Comparison of ENCODE assay signal across 11 cellular contexts in the genomic region with DNA sequence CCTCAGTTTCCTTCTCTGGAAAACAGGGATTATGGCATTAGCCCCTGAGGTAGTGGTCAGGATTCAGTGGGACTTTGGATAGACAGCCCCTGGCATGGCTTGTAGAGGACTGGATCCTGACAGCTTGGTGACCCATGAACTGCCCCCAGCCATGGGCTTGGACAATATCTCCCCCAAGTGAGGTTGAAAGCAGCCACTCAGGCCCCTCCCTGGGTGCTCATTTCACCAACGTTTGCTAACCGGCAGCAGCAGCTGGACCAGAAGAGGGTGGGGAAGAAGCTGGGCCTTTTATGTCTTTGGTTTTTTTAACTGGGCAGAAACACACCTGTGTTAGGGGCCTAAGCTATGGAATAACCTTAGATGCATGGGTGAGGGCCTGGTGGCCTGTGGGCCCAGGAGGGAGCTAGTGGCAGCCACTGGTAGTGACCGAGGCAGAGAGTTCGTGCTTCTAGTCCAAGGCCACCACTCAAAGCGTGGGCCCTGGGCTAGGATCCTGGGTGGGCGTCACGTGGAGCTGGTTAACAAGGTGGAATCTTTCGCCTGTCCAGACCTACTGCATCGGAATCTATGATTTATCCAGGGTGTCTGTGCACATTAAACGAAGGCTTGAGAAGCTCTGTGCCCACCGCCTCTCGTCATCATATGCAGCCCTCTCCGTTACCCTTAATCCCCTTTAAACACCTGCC. TPM values are rescaled to one million over a fixed set of nuclear protein-coding genes. Genes with fewer than 3 reads are reported as not detected.
DNase-seq lines count a peak whose midpoint lies in the region; ATAC-seq and TF ChIP-seq lines count a peak whose summit lies in the region.
"Had no signal": no experiment of that assay in that cellular context is flagged by ENCODE, and none has a peak within 500 bp of the region (broad histone marks: within the 10 kb centered on the region; RNA-seq: fewer than 3 reads in every experiment).

No MANE protein-coding gene starts in this region.

- H3K4me1 Mint-ChIP-seq in CD14-positive monocyte (peaks cover 15% of the 10 kb centered on the region), IgD-negative memory B cell (peaks cover 0 to 4% (median 2%) of the 10 kb centered on the region in 3 donors)
- peaks cover 8% of the 10 kb centered on the region for H3K4me1 Mint-ChIP-seq in central memory CD8-positive, alpha-beta T cell
- peaks cover 15 to 16% of the 10 kb centered on the region in 2 donors for H3K4me1 Mint-ChIP-seq in natural killer cell treated with Interleukin-12 subunit alpha and Interleukin-12 subunit beta and Interleukin-15 and Interleukin-18, amount 100 ng/mL, for 72 hours (ENCODE audit: low read depth in 2 of 2)

- peak overlapping the region in 1 of 3 donors; percentile 95 for H3K4me3 ChIP-seq in thyroid gland (replicated peaks in 1 of 3)

- H3K9me3 Mint-ChIP-seq in CD14-positive monocyte (peaks cover 0 to 3% (median 0%) of the 10 kb centered on the region in 7 donors), IgD-negative memory B cell (no peaks in the 10 kb centered on the region)
- no peaks in the 10 kb centered on the region for H3K9me3 Mint-ChIP-seq in central memory CD8-positive, alpha-beta T cell
- H3K9me3 Mint-ChIP-seq in natural killer cell treated with Interleukin-12 subunit alpha and Interleukin-12 subunit beta and Interleukin-15 and Interleukin-18, amount 100 ng/mL, for 72 hours, result no peaks in the 10 kb centered on the region

- H3K4me3 Mint-ChIP-seq in CD14-positive monocyte (peak overlapping the region; percentile 76 to 89), IgD-negative memory B cell (peak overlapping the region; percentile 74 to 89 (median 84))
- peak overlapping the region; percentile 80 for H3K4me3 Mint-ChIP-seq in central memory CD8-positive, alpha-beta T cell
- peak overlapping the region; percentile 84 for H3K4me3 Mint-ChIP-seq in natural killer cell treated with Interleukin-12 subunit alpha and Interleukin-12 subunit beta and Interleukin-15 and Interleukin-18, amount 100 ng/mL, for 72 hours

- H3K9me3 ChIP-seq in thyroid gland, result no peaks in the 10 kb centered on the region
- H3K9me3 ChIP-seq: ascending aorta had no signal

- TF ChIP-seq POLR2A in thyroid gland (IDR thresholded peaks at IDR 0.05), result no peak

- ATAC-seq in central memory CD8-positive, alpha-beta T cell (replicated peaks; ENCODE audit: extremely low read depth, poor library complexity, severe bottlenecking), result no peak
- no peak for ATAC-seq in natural killer cell treated with Interleukin-12 subunit alpha and Interleukin-12 subunit beta and Interleukin-15 and Interleukin-18, amount 100 ng/mL, for 72 hours
- ATAC-seq in GM19023 (IDR thresholded peaks at IDR 0.05; ENCODE audit: unreplicated experiment), result no peak
- ATAC-seq: sciatic nerve had no signal

- H3K27ac ChIP-seq in thyroid gland, result no peak overlapping the region
- H3K27ac ChIP-seq: ascending aorta had no signal

- H3K27ac Mint-ChIP-seq in CD14-positive monocyte (no peak overlapping the region), IgD-negative memory B cell (peak overlapping the region in 2 of 3 donors; percentile 28 to 62)
- peak overlapping the region; percentile 38 for H3K27ac Mint-ChIP-seq in central memory CD8-positive, alpha-beta T cell (ENCODE audit: low read depth)
- H3K27ac Mint-ChIP-seq in natural killer cell treated with Interleukin-12 subunit alpha and Interleukin-12 subunit beta and Interleukin-15 and Interleukin-18, amount 100 ng/mL, for 72 hours, result peak overlapping the region; percentile 60 to 78

- H3K36me3 ChIP-seq in thyroid gland, result peaks cover 0 to 3% of the 10 kb centered on the region in 2 donors

- H3K36me3 Mint-ChIP-seq in CD14-positive monocyte (peaks cover 0 to 3% of the 10 kb centered on the region in 2 donors), IgD-negative memory B cell (peaks cover 7% of the 10 kb centered on the region)
- H3K36me3 Mint-ChIP-seq in central memory CD8-positive, alpha-beta T cell (ENCODE audit: insufficient read depth), result peaks cover 6% of the 10 kb centered on the region
- H3K36me3 Mint-ChIP-seq in natural killer cell treated with Interleukin-12 subunit alpha and Interleukin-12 subunit beta and Interleukin-15 and Interleukin-18, amount 100 ng/mL, for 72 hours, result no peaks in the 10 kb centered on the region

- DNase-seq in CD14-positive monocyte (ENCODE audit: low spot score) (no peak), nucleus accumbens (lab: John Stamatoyannopoulos, UW) (no peak), thyroid gland (no peak), LoVo (ENCODE audit: low spot score) (no peak)
- no peak for DNase-seq in central memory CD8-positive, alpha-beta T cell (ENCODE audit: low spot score in 2 of 2)
- no peak for DNase-seq in natural killer cell treated with Interleukin-12 subunit alpha and Interleukin-12 subunit beta and Interleukin-15 and Interleukin-18, amount 100 ng/mL, for 72 hours (ENCODE audit: low spot score)
- DNase-seq: NCI-H1694 had no signal

- TF ChIP-seq CTCF in CD14-positive monocyte (IDR thresholded peaks at IDR 0.05) (no peak), thyroid gland (IDR thresholded peaks at IDR 0.05) (no peak)

- intact Hi-C loops in CD14-positive monocyte (cut with micrococcal nuclease) (loop anchor here (5.0 kb wide), 1 partner anchor 177 kb away; no protein-coding TSS in a partner anchor), thyroid gland (cut with DNase I) (loop anchor here (5.0 to 10.0 kb wide), 3 partner anchors 87 to 177 kb away; no protein-coding TSS in a partner anchor)

- WGBS in thyroid gland, 2 donors, result 90 to 94% methylated on average over 13 of the region's 13 CpGs

- H3K4me1 ChIP-seq in thyroid gland, result peaks cover 6 to 14% of the 10 kb centered on the region in 2 donors

- H3K27me3 Mint-ChIP-seq in CD14-positive monocyte (ENCODE audit: low read depth in 3 of 3), result peaks cover 15 to 29% (median 15%) of the 10 kb centered on the region in 3 donors
- no peaks in the 10 kb centered on the region for H3K27me3 Mint-ChIP-seq in IgD-negative memory B cell
- no peaks in the 10 kb centered on the region for H3K27me3 Mint-ChIP-seq in central memory CD8-positive, alpha-beta T cell
- peaks cover 0 to 5% of the 10 kb centered on the region in 2 donors for H3K27me3 Mint-ChIP-seq in natural killer cell treated with Interleukin-12 subunit alpha and Interleukin-12 subunit beta and Interleukin-15 and Interleukin-18, amount 100 ng/mL, for 72 hours

- H3K27me3 ChIP-seq in thyroid gland, result no peaks in the 10 kb centered on the region
- H3K27me3 ChIP-seq: ascending aorta had no signal

RNA-seq across cellular contexts. Expression of gene SLC2A8, which starts 1.9 kb away (rescaled TPM):
- polyA plus RNA-seq in CD14-positive monocyte, result 1 to 10 TPM; 6.6 to 8.7 TPM
- polyA plus RNA-seq in IgD-negative memory B cell, result 7.8 TPM
- 10 to 100 TPM in 1 of 2 donors, 1 to 10 TPM in 1; 8.8 to 16.5 TPM for total RNA-seq in natural killer cell treated with Interleukin-12 subunit alpha and Interleukin-12 subunit beta and Interleukin-15 and Interleukin-18, amount 100 ng/mL, for 72 hours
- total RNA-seq in thyroid gland, result 10 to 100 TPM; 25.4 to 38.2 (median 29.9) TPM

RNA-seq across cellular contexts. Expression of gene ZNF79, which starts 25.3 kb away (rescaled TPM):
- 1 to 10 TPM; 1.4 to 2.0 TPM for polyA plus RNA-seq in CD14-positive monocyte
- polyA plus RNA-seq in IgD-negative memory B cell, result 8.7 TPM
- 10 to 100 TPM; 14.4 to 16.3 TPM for total RNA-seq in natural killer cell treated with Interleukin-12 subunit alpha and Interleukin-12 subunit beta and Interleukin-15 and Interleukin-18, amount 100 ng/mL, for 72 hours
- 10 to 100 TPM; 10.6 to 19.4 (median 15.9) TPM for total RNA-seq in thyroid gland

RNA-seq across cellular contexts. Expression of gene RPL12, which starts 52.3 kb away (rescaled TPM):
- polyA plus RNA-seq in CD14-positive monocyte, result 100 to 1,000 TPM; 417 to 490 TPM
- polyA plus RNA-seq in IgD-negative memory B cell, result 2,090 TPM
- 1,000 to 10,000 TPM in 1 of 2 donors, 100 to 1,000 TPM in 1; 698 to 1,282 TPM for total RNA-seq in natural killer cell treated with Interleukin-12 subunit alpha and Interleukin-12 subunit beta and Interleukin-15 and Interleukin-18, amount 100 ng/mL, for 72 hours
- total RNA-seq in thyroid gland, result 1,000 to 10,000 TPM; 1,286 to 2,844 (median 1,849) TPM

RNA-seq across cellular contexts. Expression of gene LRSAM1, which starts 52.5 kb away (rescaled TPM):
- polyA plus RNA-seq in CD14-positive monocyte (1 to 10 TPM; 6.0 to 8.2 TPM), IgD-negative memory B cell (15.7 TPM)
- 10 to 100 TPM; 17.5 to 34.4 TPM for total RNA-seq in natural killer cell treated with Interleukin-12 subunit alpha and Interleukin-12 subunit beta and Interleukin-15 and Interleukin-18, amount 100 ng/mL, for 72 hours
- total RNA-seq in thyroid gland, result 10 to 100 TPM; 13.7 to 19.6 (median 16.3) TPM

Comparison
In these comparisons a context has a peak if more than half of its experiments do, and no peak if none do; other contexts are left out.
1. H3K27ac Mint-ChIP-seq: peak in IgD-negative memory B cell (2 of 3), central memory CD8-positive, alpha-beta T cell (single experiment) and natural killer cell treated with Interleukin-12 subunit alpha and Interleukin-12 subunit beta and Interleukin-15 and Interleukin-18, amount 100 ng/mL, for 72 hours (2 of 2); none in CD14-positive monocyte (0 of 7).
2. Peak in every context shown above with its lines, with median percentiles within 50 percentile points of each other: H3K4me3 Mint-ChIP-seq.